ENCODE assay signal across 1 cellular context in genomic region chr14:101706509-101707284, GRCh38.
TF ChIP-seq lines count a peak whose summit lies in the region.

No MANE protein-coding gene starts in this region.

TF ChIP-seq in HepG2, 621 proteins besides CTCF, POLR2A, EP300 and RAD21 (continued from another document and continues in another):
- TF ChIP-seq ZNF687 (CRISPR knock-in tag; IDR thresholded peaks at IDR 0.05), result peak; percentile 95
- TF ChIP-seq U2AF2 (IDR thresholded peaks at IDR 0.05; ENCODE audit: low read depth, low read length), result no peak
- TF ChIP-seq KLF6 (CRISPR knock-in tag; IDR thresholded peaks at IDR 0.05), result no peak
- TF ChIP-seq ZSCAN12 (CRISPR knock-in tag; IDR thresholded peaks at IDR 0.05), result no peak
- TF ChIP-seq ZKSCAN5 (CRISPR knock-in tag; IDR thresholded peaks at IDR 0.05), result no peak
- no peak for TF ChIP-seq NR0B2 (CRISPR knock-in tag; IDR thresholded peaks at IDR 0.05)
- TF ChIP-seq ZNF558 (CRISPR knock-in tag; IDR thresholded peaks at IDR 0.05; ENCODE audit: borderline replicate concordance), result no peak
- no peak for TF ChIP-seq ZFP62 (CRISPR knock-in tag; IDR thresholded peaks at IDR 0.05)
- no peak for TF ChIP-seq HNRNPUL1 (IDR thresholded peaks at IDR 0.05; ENCODE audit: low read depth, low read length)
- no peak for TF ChIP-seq ATF5 (CRISPR knock-in tag; IDR thresholded peaks at IDR 0.05; ENCODE audit: low read depth)
- TF ChIP-seq ZNF33B (CRISPR knock-in tag; IDR thresholded peaks at IDR 0.05), result no peak
- peak; percentile 89 for TF ChIP-seq SALL1 (CRISPR knock-in tag; IDR thresholded peaks at IDR 0.05)
- TF ChIP-seq THAP11 (CRISPR knock-in tag; IDR thresholded peaks at IDR 0.05), result peak; percentile 44; the same call in 1 of the 2 replicates
- 0 out of 2 replicates have a peak, but pooled peaks have one; percentile 32 for TF ChIP-seq ZBTB26 (CRISPR knock-in tag; IDR thresholded peaks at IDR 0.05; ENCODE audit: borderline replicate concordance)
- TF ChIP-seq ZBTB1 (CRISPR knock-in tag; IDR thresholded peaks at IDR 0.05; ENCODE audit: borderline replicate concordance), result no peak
- no peak for TF ChIP-seq ETS1 (CRISPR knock-in tag; IDR thresholded peaks at IDR 0.05)
- TF ChIP-seq ZNF10 (CRISPR knock-in tag; IDR thresholded peaks at IDR 0.05; ENCODE audit: borderline replicate concordance, low read depth), result no peak
- no peak; the same call in 1 of the 2 replicates for TF ChIP-seq NRL (CRISPR knock-in tag; IDR thresholded peaks at IDR 0.05; ENCODE audit: borderline replicate concordance)
- TF ChIP-seq TMF1 (CRISPR knock-in tag; IDR thresholded peaks at IDR 0.05; ENCODE audit: low read depth), result no peak
- no peak for TF ChIP-seq TRIM24 (CRISPR knock-in tag; IDR thresholded peaks at IDR 0.05)
- peak; percentile 67; the same call in 1 of the 2 replicates for TF ChIP-seq TFDP1 (CRISPR knock-in tag; IDR thresholded peaks at IDR 0.05; ENCODE audit: borderline replicate concordance)
- no peak for TF ChIP-seq LRRFIP1 (CRISPR knock-in tag; conservative IDR thresholded peaks at IDR 0.05)
- TF ChIP-seq RERE (CRISPR knock-in tag; IDR thresholded peaks at IDR 0.05; ENCODE audit: low read depth), result no peak
- no peak for TF ChIP-seq ZNF674 (CRISPR knock-in tag; IDR thresholded peaks at IDR 0.05; ENCODE audit: low read depth)
- no peak for TF ChIP-seq ZFP37 (CRISPR knock-in tag; IDR thresholded peaks at IDR 0.05; ENCODE audit: borderline replicate concordance)
- no peak for TF ChIP-seq ZNF567 (CRISPR knock-in tag; IDR thresholded peaks at IDR 0.05; ENCODE audit: borderline replicate concordance)
- TF ChIP-seq GMEB1 (CRISPR knock-in tag; IDR thresholded peaks at IDR 0.05; ENCODE audit: borderline replicate concordance), result no peak; the same call in 1 of the 2 replicates
- no peak for TF ChIP-seq GPBP1L1 (CRISPR knock-in tag; IDR thresholded peaks at IDR 0.05)
- TF ChIP-seq ZNF512B (CRISPR knock-in tag; IDR thresholded peaks at IDR 0.05; ENCODE audit: borderline replicate concordance), result peak; percentile 68; the same call in 1 of the 2 replicates
